Comparison of ENCODE assay signal across 10 cellular contexts in genomic region chr2:48712151-48712550, GRCh38. TPM values are rescaled to one million over a fixed set of nuclear protein-coding genes. Genes with fewer than 3 reads are reported as not detected.
"Had no signal": no experiment of that assay in that cellular context is flagged by ENCODE, and none has a peak within 500 bp of the region (broad histone marks: within the 10 kb centered on the region; RNA-seq: fewer than 3 reads in every experiment).

No MANE protein-coding gene starts in this region.

- ATAC-seq: GM23338, HCT116, HepG2, K562 had no signal

- H3K27ac ChIP-seq: HL-60 had no signal

- FAIRE-seq: H1, H54, HepG2, K562 had no signal

- DNase-seq: H9, HFFc6 had no signal

- H3K4me3 ChIP-seq: GM23338, K562 had no signal

- H3K4me2 ChIP-seq: GM23338 had no signal

- H2AFZ ChIP-seq: GM23338 had no signal

RNA-seq across cellular contexts. Expression of gene LHCGR, which starts 43.4 kb away (rescaled TPM):
- total RNA-seq: HepG2, HFFc6, HT1080, K562 had no signal
- polyA plus RNA-seq: HepG2, K562 had no signal
